17 cellular contexts compared by ENCODE assay signal in the genomic region with DNA sequence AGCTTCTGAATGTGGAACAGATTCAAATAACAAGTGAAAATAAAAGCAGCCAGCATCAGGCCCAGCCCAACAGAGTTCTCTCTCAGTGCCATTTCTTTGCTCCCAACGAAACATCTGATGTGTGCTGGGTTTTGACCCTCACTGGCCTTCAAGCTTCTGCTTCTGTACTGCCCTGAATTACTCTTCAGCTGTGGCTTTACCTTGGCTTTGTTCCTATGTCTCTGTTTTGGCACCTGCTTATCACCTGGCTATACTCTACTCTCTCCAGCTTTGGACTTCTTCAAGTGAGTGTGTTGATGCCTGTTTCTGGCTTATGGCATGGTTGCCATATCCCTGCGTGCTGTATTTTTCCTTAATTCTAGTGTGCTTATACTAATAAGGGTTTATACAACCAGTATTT.
DNase-seq lines count a peak whose midpoint lies in the region; ATAC-seq and TF ChIP-seq lines count a peak whose summit lies in the region.
"Had no signal": no experiment of that assay in that cellular context is flagged by ENCODE, and none has a peak within 500 bp of the region (broad histone marks: within the 10 kb centered on the region; RNA-seq: fewer than 3 reads in every experiment).

No MANE protein-coding gene starts in this region.

- no peak overlapping the region for H3K27ac ChIP-seq in GM23248
- H3K27ac ChIP-seq: C4-2B had no signal

- no peak for TF ChIP-seq CTCF in chondrocyte (IDR thresholded peaks at IDR 0.05)

- peak; percentile 92 for ATAC-seq in left ventricle myocardium superior
- no peak for ATAC-seq in left cardiac atrium
- peak; percentile 32 for ATAC-seq in GM18867 (IDR thresholded peaks at IDR 0.05; ENCODE audit: unreplicated experiment)
- peak; percentile 27 for ATAC-seq in HG03432 (IDR thresholded peaks at IDR 0.05; ENCODE audit: unreplicated experiment)
- ATAC-seq: HCT116 had no signal

- H3K4me1 Mint-ChIP-seq in immature natural killer cell = no peaks in the 10 kb centered on the region
- H3K4me1 Mint-ChIP-seq in chondrocyte (ENCODE audit: low read depth) = no peaks in the 10 kb centered on the region
- H3K4me1 Mint-ChIP-seq: IgD-negative memory B cell had no signal

- DNase-seq in left ventricle myocardium superior (no peak), left cardiac atrium (no peak), immature natural killer cell (no peak), GM23248 (no peak), chondrocyte (ENCODE audit: low spot score) (no peak)
- DNase-seq: AML-193; Caco-2; CD4-positive, alpha-beta T cell; GOT3; H7; HFFc6; KBM-7 had no signal

- peaks cover 3 to 36% (median 11%) of the 10 kb centered on the region in 6 donors for H3K9me3 Mint-ChIP-seq in immature natural killer cell
- H3K9me3 Mint-ChIP-seq in chondrocyte (ENCODE audit: low read depth) = no peaks in the 10 kb centered on the region
- H3K9me3 Mint-ChIP-seq: HFFc6 had no signal

- no peaks in the 10 kb centered on the region for H3K79me2 ChIP-seq in GM23248 (ENCODE audit: insufficient read depth)

- H4K20me1 ChIP-seq in GM23248 (ENCODE audit: insufficient read depth) = no peaks in the 10 kb centered on the region

- 29 to 41% methylated on average over 2 of the region's 2 CpGs for WGBS in GM23248 (ENCODE audit: low coverage in 1 of 2, low lambda C conversion rate in 2 of 2, missing lambda C conversion rate in 2 of 2), 2 experiments

- intact Hi-C loops in left ventricle myocardium superior (cut with micrococcal nuclease) = no loop called here
- intact Hi-C loops in left cardiac atrium (cut with DNase I) = no loop called here

- H2AFZ ChIP-seq in GM23248 = no peak overlapping the region

- H3K4me1 ChIP-seq in GM23248 (ENCODE audit: insufficient read depth) = peaks cover 4% of the 10 kb centered on the region; the same call in 1 of the 2 replicates
- H3K4me1 ChIP-seq: Caco-2 had no signal

- no peaks in the 10 kb centered on the region for H3K9me3 ChIP-seq in GM23248 (ENCODE audit: low read depth)
- H3K9me3 ChIP-seq: Caco-2 had no signal

- H3K27ac Mint-ChIP-seq in immature natural killer cell = no peak overlapping the region
- no peak overlapping the region for H3K27ac Mint-ChIP-seq in chondrocyte (ENCODE audit: unreplicated experiment)
- H3K27ac Mint-ChIP-seq: CD4-positive, alpha-beta T cell; HFFc6; IgD-negative memory B cell had no signal

- in situ Hi-C loops in GM23248 (cut with MboI) = no loop called here

- no peaks in the 10 kb centered on the region for H3F3A ChIP-seq in GM23248 (ENCODE audit: insufficient read depth)

- no peak overlapping the region for H3K4me3 ChIP-seq in GM23248

- H3K9ac ChIP-seq in GM23248 = no peak overlapping the region

- H3K4me3 Mint-ChIP-seq in immature natural killer cell (no peak overlapping the region), chondrocyte (ENCODE audit: unreplicated experiment) (no peak overlapping the region)
- H3K4me3 Mint-ChIP-seq: CD4-positive, alpha-beta T cell; HFFc6; IgD-negative memory B cell had no signal

- H3K36me3 ChIP-seq in GM23248 (ENCODE audit: low read depth) = no peaks in the 10 kb centered on the region

- no peaks in the 10 kb centered on the region for H3K9me2 ChIP-seq in GM23248 (ENCODE audit: insufficient read depth)

- H3K27me3 Mint-ChIP-seq in immature natural killer cell (ENCODE audit: low read depth in 3 of 3) (no peaks in the 10 kb centered on the region), chondrocyte (ENCODE audit: low read depth) (no peaks in the 10 kb centered on the region)
- H3K27me3 Mint-ChIP-seq: CD4-positive, alpha-beta T cell; IgD-negative memory B cell had no signal

- no peak overlapping the region for H3K4me2 ChIP-seq in GM23248 (ENCODE audit: unreplicated experiment)

- no peaks in the 10 kb centered on the region for H3K27me3 ChIP-seq in GM23248 (replicated peaks; ENCODE audit: insufficient read depth)

- H3K36me3 Mint-ChIP-seq in immature natural killer cell (no peaks in the 10 kb centered on the region), chondrocyte (ENCODE audit: low read depth) (no peaks in the 10 kb centered on the region)

Comparison
In these comparisons a context has a peak if more than half of its experiments do, and no peak if none do; other contexts are left out.
1. ATAC-seq: peak in left ventricle myocardium superior (single experiment), GM18867 (single experiment) and HG03432 (single experiment); none in left cardiac atrium (0 of 2).